ENCODE assay signal across 22 cellular contexts in the genomic region with DNA sequence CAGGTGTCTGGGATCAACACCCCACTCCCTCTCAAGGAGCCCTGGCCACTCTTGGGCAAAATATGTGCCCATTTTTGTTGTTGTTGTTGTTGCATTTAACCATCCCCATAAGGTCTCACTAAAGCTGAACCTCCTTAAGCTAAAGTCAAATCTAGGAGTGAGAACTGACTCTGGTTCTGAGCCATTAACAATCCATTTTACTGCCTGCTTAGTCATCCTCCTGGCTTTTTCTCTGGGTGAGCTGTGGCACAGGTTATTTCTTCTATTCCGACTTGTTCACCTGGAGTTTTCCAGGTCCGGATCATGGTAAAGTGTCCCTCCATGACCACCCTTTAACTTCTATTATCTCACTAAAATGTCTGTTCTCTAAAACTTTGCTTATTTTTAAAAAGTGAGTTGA.
DNase-seq lines count a peak whose midpoint lies in the region; ATAC-seq and TF ChIP-seq lines count a peak whose summit lies in the region.
"Had no signal": no experiment of that assay in that cellular context is flagged by ENCODE, and none has a peak within 500 bp of the region (broad histone marks: within the 10 kb centered on the region; RNA-seq: fewer than 3 reads in every experiment).

No MANE protein-coding gene starts in this region.

- no peaks in the 10 kb centered on the region for H3K9me2 ChIP-seq in GM23338 (ENCODE audit: insufficient read depth)

- H3K18ac ChIP-seq in mesendoderm (ENCODE audit: low read length): no peak overlapping the region

- no peak overlapping the region for H4K5ac ChIP-seq in mesendoderm (ENCODE audit: low read length)

- no peaks in the 10 kb centered on the region for H3K36me3 ChIP-seq in GM23338 (ENCODE audit: insufficient read depth)
- no peaks in the 10 kb centered on the region for H3K36me3 ChIP-seq in RWPE2 (ENCODE audit: low read depth)
- H3K36me3 ChIP-seq in mesendoderm (ENCODE audit: control insufficient read depth, insufficient read depth, low read length): no peaks in the 10 kb centered on the region
- H3K36me3 ChIP-seq: BE2C, MG63 had no signal

- no peak overlapping the region for H2AK5ac ChIP-seq in mesendoderm (ENCODE audit: low read length)

- no peaks in the 10 kb centered on the region for H3K79me2 ChIP-seq in GM23338 (replicated peaks; ENCODE audit: insufficient read depth)
- no peaks in the 10 kb centered on the region for H3K79me2 ChIP-seq in mesendoderm (ENCODE audit: control insufficient read depth, insufficient read depth, low read length)

- H3K27ac Mint-ChIP-seq in activated CD4-positive, alpha-beta T cell treated with anti-CD3 and anti-CD28 coated beads for 36 hours: peak overlapping the region; percentile 42
- H3K27ac Mint-ChIP-seq in GM23338: peak overlapping the region; percentile 29
- H3K27ac Mint-ChIP-seq: IgD-negative memory B cell had no signal

- H3K9me3 ChIP-seq in RWPE2 (ENCODE audit: severe bottlenecking): no peaks in the 10 kb centered on the region
- H3K9me3 ChIP-seq: BE2C, MG63 had no signal

- no peak for ATAC-seq in activated CD4-positive, alpha-beta T cell treated with anti-CD3 and anti-CD28 coated beads for 36 hours
- ATAC-seq in GM23338: no peak; the same call in 2 of the 3 replicates
- ATAC-seq in RWPE2 (ENCODE audit: low read depth): peak; percentile 41; the same call in 1 of the 3 replicates
- no peak for ATAC-seq in HG03097 (IDR thresholded peaks at IDR 0.05; ENCODE audit: low FRiP score, unreplicated experiment)
- ATAC-seq in GM21528 (IDR thresholded peaks at IDR 0.05; ENCODE audit: low FRiP score, unreplicated experiment): no peak
- ATAC-seq: SK-N-SH treated with all-trans-retinoic acid at 6 μM for 48 hours had no signal

- H3K9ac ChIP-seq in mesendoderm (ENCODE audit: low read length): no peak overlapping the region

- no peaks in the 10 kb centered on the region for H3F3A ChIP-seq in GM23338 (replicated peaks; ENCODE audit: low read depth)

- H3K36me3 Mint-ChIP-seq in activated CD4-positive, alpha-beta T cell treated with anti-CD3 and anti-CD28 coated beads for 36 hours (ENCODE audit: low read depth): peaks cover 2% of the 10 kb centered on the region
- no peaks in the 10 kb centered on the region for H3K36me3 Mint-ChIP-seq in GM23338 (ENCODE audit: low read depth)
- H3K36me3 Mint-ChIP-seq: IgD-negative memory B cell had no signal

- H3K4me2 ChIP-seq in GM23338 (no peak overlapping the region), mesendoderm (ENCODE audit: low read length) (no peak overlapping the region)

- DNase-seq in activated CD4-positive, alpha-beta T cell treated with anti-CD3 and anti-CD28 coated beads for 36 hours: no peak
- DNase-seq in activated CD4-positive, alpha-beta T cell treated with anti-CD3 and anti-CD28 coated beads, Interleukin-2, amount 50 U/mL, for 1 hour: no peak
- no peak for DNase-seq in GM23338 (ENCODE audit: low spot score)
- DNase-seq in RWPE2 (ENCODE audit: low spot score): no peak
- DNase-seq in mesendoderm: peak; percentile 6
- DNase-seq in ACHN: no peak
- DNase-seq: 8988T, BE2C, Karpas-422, MG63, NCI-H1048, NCI-H1436, NCI-H2029 treated with DMSO at 0.1 percent for 48 hours, NCI-H446 treated with DMSO at 0.1 percent for 48 hours, NCI-H774, RPMI8226, SIG-M5 had no signal

- H3K56ac ChIP-seq in mesendoderm (ENCODE audit: low read length): no peak overlapping the region

- H3K27ac ChIP-seq in GM23338 (ENCODE audit: low read depth) (no peak overlapping the region), RWPE2 (ENCODE audit: poor library complexity, severe bottlenecking) (no peak overlapping the region), mesendoderm (ENCODE audit: low read depth, low read length) (no peak overlapping the region)
- H3K27ac ChIP-seq: HL-60 had no signal

- no peak overlapping the region for H2BK120ac ChIP-seq in mesendoderm (ENCODE audit: low read depth, low read length)

- no peak overlapping the region for H3K4me3 Mint-ChIP-seq in activated CD4-positive, alpha-beta T cell treated with anti-CD3 and anti-CD28 coated beads for 36 hours
- H3K4me3 Mint-ChIP-seq in GM23338: no peak overlapping the region
- H3K4me3 Mint-ChIP-seq: IgD-negative memory B cell had no signal

- TF ChIP-seq CTCF in GM23338 (conservative IDR thresholded peaks at IDR 0.05; ENCODE audit: low read depth in 2 of 2) (no peak), RWPE2 (IDR thresholded peaks at IDR 0.05; ENCODE audit: poor library complexity, severe bottlenecking) (no peak)

- no peak overlapping the region for H4K8ac ChIP-seq in mesendoderm (ENCODE audit: low read depth, low read length)

- no CpG with 5 or more reads among the region's 2 CpGs for WGBS in mesendoderm (ENCODE audit: extremely low coverage, insufficient coverage, low lambda C conversion rate)

- intact Hi-C loops in activated CD4-positive, alpha-beta T cell treated with anti-CD3 and anti-CD28 coated beads for 36 hours (cut with DNase I, micrococcal nuclease): no loop called here

- H3K23ac ChIP-seq in mesendoderm (ENCODE audit: low read length): no peak overlapping the region

- POLR2A ChIA-PET in activated CD4-positive, alpha-beta T cell treated with anti-CD3 and anti-CD28 coated beads for 36 hours (lab: Charles Lee): no interaction called here

- H3K4ac ChIP-seq in mesendoderm (ENCODE audit: low read depth, low read length): no peak overlapping the region

- H3K4me1 Mint-ChIP-seq in activated CD4-positive, alpha-beta T cell treated with anti-CD3 and anti-CD28 coated beads for 36 hours: peaks cover 55% of the 10 kb centered on the region
- H3K4me1 Mint-ChIP-seq in GM23338: peaks cover 12% of the 10 kb centered on the region
- H3K4me1 Mint-ChIP-seq: IgD-negative memory B cell had no signal

- H3K79me1 ChIP-seq in mesendoderm (ENCODE audit: low read length): no peaks in the 10 kb centered on the region

- no peak overlapping the region for H2BK5ac ChIP-seq in mesendoderm (ENCODE audit: low read length)

- CTCF ChIA-PET in activated CD4-positive, alpha-beta T cell treated with anti-CD3 and anti-CD28 coated beads for 36 hours (lab: Charles Lee): interaction anchor here (0.7 to 1.3 kb wide), 2 partner anchors 153 to 1554 kb away, joined by 3 to 4 read pairs; no protein-coding TSS in a partner anchor

- H3K9me3 Mint-ChIP-seq in activated CD4-positive, alpha-beta T cell treated with anti-CD3 and anti-CD28 coated beads for 36 hours (ENCODE audit: low read depth): no peaks in the 10 kb centered on the region
- H3K9me3 Mint-ChIP-seq in GM23338: no peaks in the 10 kb centered on the region
- H3K9me3 Mint-ChIP-seq: IgD-negative memory B cell had no signal

- no peak overlapping the region for H2AFZ ChIP-seq in GM23338

- H3K27me3 ChIP-seq in GM23338 (ENCODE audit: insufficient read depth) (no peaks in the 10 kb centered on the region), RWPE2 (ENCODE audit: insufficient read depth, poor library complexity, severe bottlenecking) (no peaks in the 10 kb centered on the region), mesendoderm (ENCODE audit: insufficient read depth, low read length, poor library complexity) (no peaks in the 10 kb centered on the region)
- H3K27me3 ChIP-seq: BE2C had no signal

- H3K4me1 ChIP-seq in GM23338 (ENCODE audit: insufficient read depth): peaks cover 6% of the 10 kb centered on the region
- no peaks in the 10 kb centered on the region for H3K4me1 ChIP-seq in RWPE2 (ENCODE audit: insufficient read depth, poor library complexity, severe bottlenecking)
- peaks cover 2% of the 10 kb centered on the region for H3K4me1 ChIP-seq in mesendoderm (ENCODE audit: control insufficient read depth, low read depth, low read length)

- H3K27me3 Mint-ChIP-seq in activated CD4-positive, alpha-beta T cell treated with anti-CD3 and anti-CD28 coated beads for 36 hours: no peaks in the 10 kb centered on the region
- no peaks in the 10 kb centered on the region for H3K27me3 Mint-ChIP-seq in GM23338 (ENCODE audit: insufficient read depth, low read depth, poor library complexity)
- H3K27me3 Mint-ChIP-seq: IgD-negative memory B cell had no signal

- no peak overlapping the region for H3K4me3 ChIP-seq in GM23338
- H3K4me3 ChIP-seq in RWPE2 (ENCODE audit: severe bottlenecking): no peak overlapping the region
- no peak overlapping the region for H3K4me3 ChIP-seq in mesendoderm (ENCODE audit: low read length)
- H3K4me3 ChIP-seq: MG63 had no signal

- in situ Hi-C loops in ACHN (cut with HindIII; ENCODE audit: low pct_ligation_motif_present, low pct_unique_long_range_greater_than_20kb, low sequenced_read_pairs): no loop called here

- H2BK15ac ChIP-seq in mesendoderm (replicated peaks; ENCODE audit: low read depth): no peak overlapping the region

- no peaks in the 10 kb centered on the region for H4K20me1 ChIP-seq in GM23338 (replicated peaks; ENCODE audit: insufficient read depth)

TF ChIP-seq in GM23338, 12 proteins besides CTCF, POLR2A, EP300 and RAD21 (continues in another document):
- TF ChIP-seq POLR2AphosphoS5 (IDR thresholded peaks at IDR 0.05; ENCODE audit: low read depth): no peak
- no peak for TF ChIP-seq CREB1 (CRISPR knock-in tag; IDR thresholded peaks at IDR 0.05; ENCODE audit: low read depth)
- no peak for TF ChIP-seq JUNB (IDR thresholded peaks at IDR 0.05; ENCODE audit: unreplicated experiment)
- TF ChIP-seq EZH2phosphoT487 (IDR thresholded peaks at IDR 0.05; ENCODE audit: unreplicated experiment): no peak
- no peak for TF ChIP-seq ETS1 (IDR thresholded peaks at IDR 0.05)
- TF ChIP-seq ZNF331 (CRISPR knock-in tag; IDR thresholded peaks at IDR 0.05; ENCODE audit: low read depth): no peak
- TF ChIP-seq STAT1 (IDR thresholded peaks at IDR 0.05; ENCODE audit: unreplicated experiment): no peak
